ENCODE assay signal across 1 cellular context in the genomic region with DNA sequence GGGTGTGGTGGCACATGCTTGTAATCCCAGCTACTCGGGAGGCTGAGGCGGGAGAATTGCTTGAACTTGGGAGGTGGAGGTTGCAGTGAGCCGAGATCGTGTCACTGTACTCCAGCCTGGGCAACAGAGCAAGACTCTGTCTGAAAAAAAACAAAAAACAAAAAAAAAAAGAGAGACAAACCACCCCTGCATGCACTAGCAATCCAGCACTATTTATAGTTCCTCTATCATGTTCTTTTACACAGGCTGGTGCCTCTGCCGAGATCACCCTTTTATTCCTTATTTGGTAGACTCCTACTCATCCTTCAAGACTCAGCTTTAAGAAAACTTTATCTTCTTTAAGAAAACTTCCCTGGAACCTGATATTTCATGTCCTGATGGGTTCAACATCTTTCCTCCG.
TF ChIP-seq lines count a peak whose summit lies in the region.

No MANE protein-coding gene starts in this region.

TF ChIP-seq in K562, 482 proteins besides CTCF, POLR2A, EP300 and RAD21:
- TF ChIP-seq, protein P1, sequence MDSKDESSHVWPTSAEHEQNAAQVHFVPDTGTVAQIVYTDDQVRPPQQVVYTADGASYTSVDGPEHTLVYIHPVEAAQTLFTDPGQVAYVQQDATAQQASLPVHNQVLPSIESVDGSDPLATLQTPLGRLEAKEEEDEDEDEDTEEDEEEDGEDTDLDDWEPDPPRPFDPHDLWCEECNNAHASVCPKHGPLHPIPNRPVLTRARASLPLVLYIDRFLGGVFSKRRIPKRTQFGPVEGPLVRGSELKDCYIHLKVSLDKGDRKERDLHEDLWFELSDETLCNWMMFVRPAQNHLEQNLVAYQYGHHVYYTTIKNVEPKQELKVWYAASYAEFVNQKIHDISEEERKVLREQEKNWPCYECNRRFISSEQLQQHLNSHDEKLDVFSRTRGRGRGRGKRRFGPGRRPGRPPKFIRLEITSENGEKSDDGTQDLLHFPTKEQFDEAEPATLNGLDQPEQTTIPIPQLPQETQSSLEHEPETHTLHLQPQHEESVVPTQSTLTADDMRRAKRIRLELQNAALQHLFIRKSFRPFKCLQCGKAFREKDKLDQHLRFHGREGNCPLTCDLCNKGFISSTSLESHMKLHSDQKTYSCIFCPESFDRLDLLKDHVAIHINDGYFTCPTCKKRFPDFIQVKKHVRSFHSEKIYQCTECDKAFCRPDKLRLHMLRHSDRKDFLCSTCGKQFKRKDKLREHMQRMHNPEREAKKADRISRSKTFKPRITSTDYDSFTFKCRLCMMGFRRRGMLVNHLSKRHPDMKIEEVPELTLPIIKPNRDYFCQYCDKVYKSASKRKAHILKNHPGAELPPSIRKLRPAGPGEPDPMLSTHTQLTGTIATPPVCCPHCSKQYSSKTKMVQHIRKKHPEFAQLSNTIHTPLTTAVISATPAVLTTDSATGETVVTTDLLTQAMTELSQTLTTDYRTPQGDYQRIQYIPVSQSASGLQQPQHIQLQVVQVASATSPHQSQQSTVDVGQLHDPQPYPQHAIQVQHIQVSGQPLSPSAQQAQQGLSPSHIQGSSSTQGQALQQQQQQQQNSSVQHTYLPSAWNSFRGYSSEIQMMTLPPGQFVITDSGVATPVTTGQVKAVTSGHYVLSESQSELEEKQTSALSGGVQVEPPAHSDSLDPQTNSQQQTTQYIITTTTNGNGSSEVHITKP (IDR thresholded peaks at IDR 0.05; ENCODE audit: partially characterized antibody), result peak; percentile 33
- peak; percentile 72 for TF ChIP-seq MEF2D (tag; conservative IDR thresholded peaks at IDR 0.05; ENCODE audit: low read depth)
